ENCODE assay signal across 1 cellular context in the genomic region with DNA sequence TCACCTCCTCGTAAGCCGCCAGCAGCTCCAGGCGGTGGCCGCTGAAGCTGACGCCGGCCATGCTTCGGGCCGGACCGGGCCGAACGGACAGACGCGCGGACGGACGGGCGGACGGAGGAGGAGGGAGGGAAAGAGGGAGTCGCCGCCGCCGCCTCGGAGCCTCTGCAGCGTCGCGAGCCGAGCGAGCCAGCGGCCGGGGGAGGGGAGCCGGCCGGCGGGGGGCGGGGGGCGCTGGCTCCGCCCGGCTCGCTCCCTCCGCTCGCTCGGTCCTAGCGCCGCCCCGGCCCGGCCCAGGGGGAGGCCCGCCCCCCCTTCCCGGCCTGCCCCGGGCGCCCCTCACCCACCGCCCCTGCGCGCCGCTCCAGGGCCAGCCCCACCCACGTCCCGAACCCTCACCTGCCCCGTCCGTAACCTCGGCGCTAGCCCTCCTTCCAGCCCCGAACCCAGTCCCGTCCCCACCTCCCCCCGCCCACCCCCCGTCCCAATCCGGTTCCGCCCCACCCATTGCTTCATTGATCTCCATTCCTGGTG.
TF ChIP-seq lines count a peak whose summit lies in the region.

A gene (minus strand): TSS at position 174 of the 531 bp plus-strand sequence. CDS start 113 bp downstream, at position 61.

TF ChIP-seq in K562, 482 proteins besides CTCF, POLR2A, EP300 and RAD21 (continued from another document):
- TF ChIP-seq RBFOX2 (IDR thresholded peaks at IDR 0.05; ENCODE audit: low read depth, low read length): peak; percentile 61
- TF ChIP-seq, protein P1, sequence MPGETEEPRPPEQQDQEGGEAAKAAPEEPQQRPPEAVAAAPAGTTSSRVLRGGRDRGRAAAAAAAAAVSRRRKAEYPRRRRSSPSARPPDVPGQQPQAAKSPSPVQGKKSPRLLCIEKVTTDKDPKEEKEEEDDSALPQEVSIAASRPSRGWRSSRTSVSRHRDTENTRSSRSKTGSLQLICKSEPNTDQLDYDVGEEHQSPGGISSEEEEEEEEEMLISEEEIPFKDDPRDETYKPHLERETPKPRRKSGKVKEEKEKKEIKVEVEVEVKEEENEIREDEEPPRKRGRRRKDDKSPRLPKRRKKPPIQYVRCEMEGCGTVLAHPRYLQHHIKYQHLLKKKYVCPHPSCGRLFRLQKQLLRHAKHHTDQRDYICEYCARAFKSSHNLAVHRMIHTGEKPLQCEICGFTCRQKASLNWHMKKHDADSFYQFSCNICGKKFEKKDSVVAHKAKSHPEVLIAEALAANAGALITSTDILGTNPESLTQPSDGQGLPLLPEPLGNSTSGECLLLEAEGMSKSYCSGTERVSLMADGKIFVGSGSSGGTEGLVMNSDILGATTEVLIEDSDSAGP (CRISPR knock-in tag; IDR thresholded peaks at IDR 0.05): no peak
- TF ChIP-seq, protein P2, sequence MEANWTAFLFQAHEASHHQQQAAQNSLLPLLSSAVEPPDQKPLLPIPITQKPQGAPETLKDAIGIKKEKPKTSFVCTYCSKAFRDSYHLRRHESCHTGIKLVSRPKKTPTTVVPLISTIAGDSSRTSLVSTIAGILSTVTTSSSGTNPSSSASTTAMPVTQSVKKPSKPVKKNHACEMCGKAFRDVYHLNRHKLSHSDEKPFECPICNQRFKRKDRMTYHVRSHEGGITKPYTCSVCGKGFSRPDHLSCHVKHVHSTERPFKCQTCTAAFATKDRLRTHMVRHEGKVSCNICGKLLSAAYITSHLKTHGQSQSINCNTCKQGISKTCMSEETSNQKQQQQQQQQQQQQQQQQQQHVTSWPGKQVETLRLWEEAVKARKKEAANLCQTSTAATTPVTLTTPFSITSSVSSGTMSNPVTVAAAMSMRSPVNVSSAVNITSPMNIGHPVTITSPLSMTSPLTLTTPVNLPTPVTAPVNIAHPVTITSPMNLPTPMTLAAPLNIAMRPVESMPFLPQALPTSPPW (CRISPR knock-in tag; IDR thresholded peaks at IDR 0.05): peak; percentile 96
- TF ChIP-seq TAF1 (IDR thresholded peaks at IDR 0.05; ENCODE audit: control insufficient read depth, extremely low read depth, insufficient read depth, low read length, severe bottlenecking): peak; percentile 61
- TF ChIP-seq, protein P3, sequence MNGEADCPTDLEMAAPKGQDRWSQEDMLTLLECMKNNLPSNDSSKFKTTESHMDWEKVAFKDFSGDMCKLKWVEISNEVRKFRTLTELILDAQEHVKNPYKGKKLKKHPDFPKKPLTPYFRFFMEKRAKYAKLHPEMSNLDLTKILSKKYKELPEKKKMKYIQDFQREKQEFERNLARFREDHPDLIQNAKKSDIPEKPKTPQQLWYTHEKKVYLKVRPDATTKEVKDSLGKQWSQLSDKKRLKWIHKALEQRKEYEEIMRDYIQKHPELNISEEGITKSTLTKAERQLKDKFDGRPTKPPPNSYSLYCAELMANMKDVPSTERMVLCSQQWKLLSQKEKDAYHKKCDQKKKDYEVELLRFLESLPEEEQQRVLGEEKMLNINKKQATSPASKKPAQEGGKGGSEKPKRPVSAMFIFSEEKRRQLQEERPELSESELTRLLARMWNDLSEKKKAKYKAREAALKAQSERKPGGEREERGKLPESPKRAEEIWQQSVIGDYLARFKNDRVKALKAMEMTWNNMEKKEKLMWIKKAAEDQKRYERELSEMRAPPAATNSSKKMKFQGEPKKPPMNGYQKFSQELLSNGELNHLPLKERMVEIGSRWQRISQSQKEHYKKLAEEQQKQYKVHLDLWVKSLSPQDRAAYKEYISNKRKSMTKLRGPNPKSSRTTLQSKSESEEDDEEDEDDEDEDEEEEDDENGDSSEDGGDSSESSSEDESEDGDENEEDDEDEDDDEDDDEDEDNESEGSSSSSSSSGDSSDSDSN (IDR thresholded peaks at IDR 0.05; ENCODE audit: borderline replicate concordance in 1 of 2, low read depth in 2 of 2, low read length in 2 of 2): 0 out of 4 replicates have a peak, but pooled peaks of 1 of the 2 experiments have one; percentile 29
- TF ChIP-seq, protein P4, sequence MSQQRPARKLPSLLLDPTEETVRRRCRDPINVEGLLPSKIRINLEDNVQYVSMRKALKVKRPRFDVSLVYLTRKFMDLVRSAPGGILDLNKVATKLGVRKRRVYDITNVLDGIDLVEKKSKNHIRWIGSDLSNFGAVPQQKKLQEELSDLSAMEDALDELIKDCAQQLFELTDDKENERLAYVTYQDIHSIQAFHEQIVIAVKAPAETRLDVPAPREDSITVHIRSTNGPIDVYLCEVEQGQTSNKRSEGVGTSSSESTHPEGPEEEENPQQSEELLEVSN (IDR thresholded peaks at IDR 0.05; ENCODE audit: borderline replicate concordance in 1 of 2, extremely low read depth in 1 of 2, insufficient read depth in 1 of 2, insufficient read length in 1 of 2, low read depth in 1 of 2, low read length in 1 of 2, poor library complexity in 1 of 2, severe bottlenecking in 1 of 2): peak in 1 of 2 experiments; percentile 42
- 0 out of 2 replicates have a peak, but pooled peaks have one; percentile 10 for TF ChIP-seq GABPB1 (CRISPR knock-in tag; IDR thresholded peaks at IDR 0.05)
- TF ChIP-seq PHF8 (IDR thresholded peaks at IDR 0.05; ENCODE audit: borderline replicate concordance, low read length): peak; percentile 49; the same call in 1 of the 2 replicates
- TF ChIP-seq ZBTB7A (IDR thresholded peaks at IDR 0.05; ENCODE audit: borderline replicate concordance, control insufficient read depth, low read depth, low read length): peak; percentile 94; the same call in 1 of the 2 replicates
- peak in 1 of 3 experiments; percentile 19 for TF ChIP-seq YY1 (IDR thresholded peaks at IDR 0.05; ENCODE audit: borderline replicate concordance in 1 of 3, control insufficient read depth in 1 of 3, extremely low read depth in 1 of 3, insufficient read depth in 3 of 3, insufficient read length in 1 of 3, insufficient replicate concordance in 2 of 3, low read depth in 1 of 3, low read length in 2 of 3)
- TF ChIP-seq, protein P5, sequence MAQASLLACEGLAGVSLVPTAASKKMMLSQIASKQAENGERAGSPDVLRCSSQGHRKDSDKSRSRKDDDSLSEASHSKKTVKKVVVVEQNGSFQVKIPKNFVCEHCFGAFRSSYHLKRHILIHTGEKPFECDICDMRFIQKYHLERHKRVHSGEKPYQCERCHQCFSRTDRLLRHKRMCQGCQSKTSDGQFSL (CRISPR knock-in tag; IDR thresholded peaks at IDR 0.05): peak; percentile 37
- TF ChIP-seq, protein P5 (tag; IDR thresholded peaks at IDR 0.05): no peak
